In the genomic region with DNA sequence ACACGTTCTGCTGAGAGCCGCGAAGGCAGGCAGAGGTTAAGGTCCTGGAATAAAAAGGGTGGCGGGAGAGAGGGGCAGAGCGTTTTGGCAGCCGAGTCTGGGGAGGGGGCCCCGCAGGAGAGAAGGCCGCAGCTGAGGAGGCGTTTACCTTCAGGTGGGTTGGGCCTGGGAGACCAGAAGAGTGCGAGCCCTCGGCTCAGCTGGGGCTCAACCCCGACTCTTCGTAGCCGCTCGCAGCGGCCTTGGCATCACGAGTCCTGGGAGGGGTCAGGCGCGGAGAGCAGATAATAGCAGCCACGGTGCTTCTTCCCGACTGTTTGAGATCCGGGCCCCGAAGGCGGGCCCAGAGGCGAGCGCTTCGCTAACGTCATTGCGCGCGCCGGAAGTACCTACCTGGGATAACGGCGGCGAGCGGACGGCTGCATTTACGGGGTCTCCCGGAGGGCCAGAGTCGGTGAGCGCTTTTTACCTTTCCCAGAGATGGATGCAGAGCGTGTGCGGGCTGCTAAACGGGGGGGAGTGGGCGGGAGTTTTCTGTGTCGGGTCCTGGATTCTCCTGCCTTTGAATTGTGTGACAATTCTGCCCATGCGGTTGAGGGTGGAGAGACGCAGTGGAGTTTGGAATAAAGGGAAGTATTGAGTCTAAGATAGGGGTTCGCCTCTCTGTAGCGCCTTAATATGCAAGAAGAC, we compare ENCODE assay signal across 8 cellular contexts. TPM values are rescaled to one million over a fixed set of nuclear protein-coding genes. Genes with fewer than 3 reads are reported as not detected.
DNase-seq lines count a peak whose midpoint lies in the region; ATAC-seq and TF ChIP-seq lines count a peak whose summit lies in the region.

A gene with protein sequence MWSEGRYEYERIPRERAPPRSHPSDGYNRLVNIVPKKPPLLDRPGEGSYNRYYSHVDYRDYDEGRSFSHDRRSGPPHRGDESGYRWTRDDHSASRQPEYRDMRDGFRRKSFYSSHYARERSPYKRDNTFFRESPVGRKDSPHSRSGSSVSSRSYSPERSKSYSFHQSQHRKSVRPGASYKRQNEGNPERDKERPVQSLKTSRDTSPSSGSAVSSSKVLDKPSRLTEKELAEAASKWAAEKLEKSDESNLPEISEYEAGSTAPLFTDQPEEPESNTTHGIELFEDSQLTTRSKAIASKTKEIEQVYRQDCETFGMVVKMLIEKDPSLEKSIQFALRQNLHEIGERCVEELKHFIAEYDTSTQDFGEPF (plus strand): TSS at position 392 of the 690 bp plus-strand sequence. CDS start 9,736 bp downstream, outside the sequence.
Gene ZCRB1 (minus strand): TSS at position 319 of the 690 bp plus-strand sequence. CDS start 1,992 bp downstream, outside the sequence.

- H3K4me1 Mint-ChIP-seq in neural progenitor cell, result peaks cover 21% of the 10 kb centered on the region

- H3K4me2 ChIP-seq in neural progenitor cell, result peak within 1 kb of the TSS; percentile 82

- H3K9me3 ChIP-seq in neural progenitor cell (ENCODE audit: low read depth), result no peaks in the 10 kb centered on the region

- H3F3A ChIP-seq in neural progenitor cell (ENCODE audit: low read depth), result peaks cover 6% of the 10 kb centered on the region

- peaks cover 36% of the 10 kb centered on the region for H4K20me1 ChIP-seq in neural progenitor cell (ENCODE audit: low read depth)

- peaks cover 5% of the 10 kb centered on the region for H3K36me3 Mint-ChIP-seq in neural progenitor cell

- DNase-seq in ELF-1 (ENCODE audit: low read depth, low spot score), result peak; percentile 95
- peak; percentile 70 for DNase-seq in GOT3 (lab: John Stamatoyannopoulos, UW)
- DNase-seq in LHCN-M2 (ENCODE audit: low read depth), result peak; percentile 72
- peak; percentile 30 for DNase-seq in SIG-M5 (lab: John Stamatoyannopoulos, UW)
- peak; percentile 60 for DNase-seq in activated gamma-delta T cell (lab: John Stamatoyannopoulos, UW)
- peak; percentile 54 to 75 for DNase-seq in foreskin keratinocyte
- peak; percentile 96 for DNase-seq in neural progenitor cell (ENCODE audit: low spot score)
- DNase-seq in stromal cell of bone marrow (ENCODE audit: low read depth), result peak; percentile 59

- peaks cover 66% of the 10 kb centered on the region for H3K79me2 ChIP-seq in neural progenitor cell (ENCODE audit: low read depth)

- H3K27me3 ChIP-seq in foreskin keratinocyte (no peaks in the 10 kb centered on the region), neural progenitor cell (no peaks in the 10 kb centered on the region)

- H3K4me3 ChIP-seq in neural progenitor cell, result peak within 1 kb of the TSS; percentile 79

- peak; percentile 95 for ATAC-seq in foreskin keratinocyte

- peak within 1 kb of the TSS; percentile 64 for H3K27ac ChIP-seq in foreskin keratinocyte
- H3K27ac ChIP-seq in neural progenitor cell, result peak within 1 kb of the TSS; percentile 88

- H3K27ac Mint-ChIP-seq in neural progenitor cell, result peak within 1 kb of the TSS; percentile 97

- no peak for TF ChIP-seq CTCF in foreskin keratinocyte (conservative IDR thresholded peaks at IDR 0.05)
- TF ChIP-seq CTCF in neural progenitor cell (IDR thresholded peaks at IDR 0.05), result no peak

- H3K4me1 ChIP-seq in foreskin keratinocyte (peaks cover 24% of the 10 kb centered on the region), neural progenitor cell (peaks cover 13% of the 10 kb centered on the region)

- H3K27me3 Mint-ChIP-seq in neural progenitor cell (ENCODE audit: insufficient read depth, low read depth), result no peaks in the 10 kb centered on the region

- peak within 1 kb of the TSS; percentile 85 for H2AFZ ChIP-seq in neural progenitor cell (replicated peaks)

- peak within 1 kb of the TSS; percentile 78 for H3K9ac ChIP-seq in neural progenitor cell

- no peaks in the 10 kb centered on the region for H3K9me3 Mint-ChIP-seq in neural progenitor cell

- peaks cover 13% of the 10 kb centered on the region for H3K36me3 ChIP-seq in neural progenitor cell

- H3K4me3 Mint-ChIP-seq in neural progenitor cell, result peak within 1 kb of the TSS; percentile 97

RNA-seq across cellular contexts. Expression of the first gene that starts in this region (rescaled TPM):
- total RNA-seq in LHCN-M2 (2014; rRNA removed), result 76.2 and 77.3 TPM in 2 replicates
- 41.4 TPM for polyA plus RNA-seq in LHCN-M2 (2012)
- 58.2 and 61.0 TPM in 2 replicates for total RNA-seq in foreskin keratinocyte
- 38.5 and 41.6 TPM in 2 replicates for polyA plus RNA-seq in foreskin keratinocyte
- total RNA-seq in neural progenitor cell (ENCODE audit: low replicate concordance), result 81.5 and 95.5 TPM in 2 replicates

RNA-seq across cellular contexts. Expression of gene ZCRB1, which starts in this region (rescaled TPM):
- 33.6 and 35.5 TPM in 2 replicates for total RNA-seq in LHCN-M2 (2014; rRNA removed)
- 57.4 TPM for polyA plus RNA-seq in LHCN-M2 (2012)
- total RNA-seq in foreskin keratinocyte, result 46.1 and 57.6 TPM in 2 replicates
- polyA plus RNA-seq in foreskin keratinocyte, result 64.2 and 66.4 TPM in 2 replicates
- total RNA-seq in neural progenitor cell (ENCODE audit: low replicate concordance), result 45.9 and 84.7 TPM in 2 replicates

Comparison
In these comparisons a context has a peak if more than half of its experiments do, and no peak if none do; other contexts are left out.
1. Peak in every context shown above with its lines: DNase-seq, ATAC-seq, H3K4me3 ChIP-seq and H3K27ac ChIP-seq.
2. DNase-seq: peak in every context shown above with its lines; median percentile 96 in neural progenitor cell; 95 in ELF-1; 72 in LHCN-M2; 70 in GOT3; 64 in foreskin keratinocyte; 60 in activated gamma-delta T cell; 59 in stromal cell of bone marrow; 30 in SIG-M5.